In genomic region chr18:78902795-78903435, GRCh38 we compare ENCODE assay signal across 1 cellular context.
TF ChIP-seq lines count a peak whose summit lies in the region.

No MANE protein-coding gene starts in this region.

TF ChIP-seq in GM23338, 12 proteins besides CTCF, POLR2A, EP300 and RAD21 (continued from another document):
- TF ChIP-seq ZNF462 (CRISPR knock-in tag; IDR thresholded peaks at IDR 0.05) (no peak), EZH2 (IDR thresholded peaks at IDR 0.05; ENCODE audit: low read depth, unreplicated experiment) (no peak), STAT1 (IDR thresholded peaks at IDR 0.05; ENCODE audit: unreplicated experiment) (no peak)
